In genomic region chr1:228379666-228380065, GRCh38 we compare ENCODE assay signal across 15 cellular contexts. TPM values are rescaled to one million over a fixed set of nuclear protein-coding genes. Genes with fewer than 3 reads are reported as not detected.
DNase-seq lines count a peak whose midpoint lies in the region; TF ChIP-seq lines count a peak whose summit lies in the region.
"Had no signal": no experiment of that assay in that cellular context is flagged by ENCODE, and none has a peak within 500 bp of the region (broad histone marks: within the 10 kb centered on the region; RNA-seq: fewer than 3 reads in every experiment).

No MANE protein-coding gene starts in this region.

- TF ChIP-seq CTCF in CD14-positive monocyte (IDR thresholded peaks at IDR 0.05), result no peak
- TF ChIP-seq CTCF in foreskin fibroblast (IDR thresholded peaks at IDR 0.05; ENCODE audit: low read depth, low read length), result no peak

- H3K4me2 ChIP-seq in trophoblast cell (ENCODE audit: low read length), result peak overlapping the region; percentile 93

- H4K8ac ChIP-seq in trophoblast cell (ENCODE audit: low read depth, low read length), result no peak overlapping the region

- H3K14ac ChIP-seq in trophoblast cell (ENCODE audit: low read length), result no peak overlapping the region

- no peak overlapping the region for H2BK5ac ChIP-seq in trophoblast cell (ENCODE audit: low read depth, low read length, poor library complexity)

- H3K18ac ChIP-seq in trophoblast cell (ENCODE audit: low read length), result no peak overlapping the region

- H2BK12ac ChIP-seq in trophoblast cell (ENCODE audit: low read length), result no peak overlapping the region

- WGBS in HUES64, result 85% methylated on average over 8 of the region's 8 CpGs
- WGBS in trophoblast cell (ENCODE audit: extremely low coverage, insufficient coverage, insufficient read length), result no CpG with 5 or more reads among the region's 8 CpGs

- H2AK5ac ChIP-seq in trophoblast cell (ENCODE audit: low read length), result no peak overlapping the region

- H3K27me3 ChIP-seq in HUES64 (ENCODE audit: insufficient read depth, low read length), result peaks cover 37% of the 10 kb centered on the region
- no peaks in the 10 kb centered on the region for H3K27me3 ChIP-seq in trophoblast cell (ENCODE audit: insufficient read depth, low read length)
- H3K27me3 ChIP-seq: adrenal gland, colonic mucosa had no signal

- no peak overlapping the region for H2BK120ac ChIP-seq in trophoblast cell (ENCODE audit: insufficient read depth, low read length, poor library complexity)

- H3K79me1 ChIP-seq in trophoblast cell (ENCODE audit: low read length), result peaks cover 2% of the 10 kb centered on the region

- H3K27ac Mint-ChIP-seq in CD14-positive monocyte, result no peak overlapping the region
- H3K27ac Mint-ChIP-seq: CD4-positive, alpha-beta T cell had no signal

- no peak overlapping the region for H4K12ac ChIP-seq in trophoblast cell (ENCODE audit: low read depth, low read length)

- intact Hi-C loops in CD14-positive monocyte (cut with micrococcal nuclease), result no loop called here

- H3K4me3 Mint-ChIP-seq in CD14-positive monocyte, result peak overlapping the region in 1 of 2 donors; percentile 85

- H3K36me3 ChIP-seq in HUES64 (ENCODE audit: insufficient read depth, low read length) (no peaks in the 10 kb centered on the region), trophoblast cell (ENCODE audit: control insufficient read depth in 1 of 2, insufficient read depth in 2 of 2, low read length in 2 of 2) (no peaks in the 10 kb centered on the region)
- H3K36me3 ChIP-seq: adrenal gland, colonic mucosa, esophagus squamous epithelium had no signal

- no peak overlapping the region for H3K4ac ChIP-seq in trophoblast cell (ENCODE audit: low read depth, low read length)

- H3K36me3 Mint-ChIP-seq in CD14-positive monocyte, result no peaks in the 10 kb centered on the region

- peaks cover 7% of the 10 kb centered on the region for H3K4me1 Mint-ChIP-seq in CD14-positive monocyte

- DNase-seq in CD14-positive monocyte (ENCODE audit: low spot score), result peak; percentile 30
- no peak for DNase-seq in foreskin fibroblast
- DNase-seq in trophoblast cell, result no peak
- DNase-seq in stimulated activated naive CD4-positive, alpha-beta T cell treated with Interleukin-2 at 50 U/mL for 16 hours (lab: John Stamatoyannopoulos, UW), result no peak
- no peak for DNase-seq in COLO829 (ENCODE audit: low spot score)
- DNase-seq in occipital lobe (lab: John Stamatoyannopoulos, UW), result no peak
- DNase-seq: esophagus squamous epithelium, GOT3, NCI-H2029 treated with DMSO at 0.1 percent for 48 hours, NCI-H774 had no signal

- H3K4me3 ChIP-seq in HUES64 (ENCODE audit: low read length) (peak overlapping the region; percentile 70; the same call in 1 of the 2 replicates), foreskin fibroblast (ENCODE audit: low read depth in 1 of 2, low read length in 2 of 2) (peak overlapping the region; percentile 63 to 67), trophoblast cell (ENCODE audit: low read depth, low read length) (no peak overlapping the region)

- peaks cover 0 to 3% (median 0%) of the 10 kb centered on the region in 7 donors for H3K9me3 Mint-ChIP-seq in CD14-positive monocyte
- H3K9me3 Mint-ChIP-seq: CD4-positive, alpha-beta T cell had no signal

- no peak overlapping the region for H4K91ac ChIP-seq in trophoblast cell (ENCODE audit: low read depth, low read length)

- H3K23ac ChIP-seq in trophoblast cell (ENCODE audit: low read length), result no peak overlapping the region

- H3K4me1 ChIP-seq in HUES64 (ENCODE audit: insufficient read depth, low read length) (no peaks in the 10 kb centered on the region), trophoblast cell (ENCODE audit: control insufficient read depth in 1 of 2, insufficient read depth in 2 of 2, low read length in 2 of 2) (peaks cover 2 to 10% of the 10 kb centered on the region in 2 experiments)

- peaks cover 29 to 39% (median 33%) of the 10 kb centered on the region in 3 donors for H3K27me3 Mint-ChIP-seq in CD14-positive monocyte (ENCODE audit: low read depth in 3 of 3)
- H3K27me3 Mint-ChIP-seq: CD4-positive, alpha-beta T cell had no signal

- H2AFZ ChIP-seq in trophoblast cell (ENCODE audit: insufficient read depth, low read length, poor library complexity), result no peak overlapping the region

- no peak overlapping the region for H3K27ac ChIP-seq in HUES64 (ENCODE audit: low read depth, low read length)
- H3K27ac ChIP-seq in trophoblast cell (ENCODE audit: low read depth, low read length), result no peak overlapping the region
- H3K27ac ChIP-seq: colonic mucosa had no signal

- no peak overlapping the region for H3K9ac ChIP-seq in HUES64 (ENCODE audit: low read depth, low read length)
- H3K9ac ChIP-seq in trophoblast cell (ENCODE audit: low read length), result no peak overlapping the region

- no peaks in the 10 kb centered on the region for H3K9me3 ChIP-seq in HUES64 (ENCODE audit: insufficient read depth, low read depth, low read length)
- H3K9me3 ChIP-seq in trophoblast cell (ENCODE audit: insufficient read depth, low read depth, low read length), result peaks cover 2% of the 10 kb centered on the region
- H3K9me3 ChIP-seq: adrenal gland, colonic mucosa, esophagus squamous epithelium had no signal

- H3K79me2 ChIP-seq in trophoblast cell (ENCODE audit: control insufficient read depth, insufficient read depth, low read length, poor library complexity), result no peaks in the 10 kb centered on the region

RNA-seq across cellular contexts. Expression of gene TRIM11, which starts 27.0 kb away (rescaled TPM):
- 1 to 10 TPM; 9.1 to 9.4 TPM for polyA plus RNA-seq in CD14-positive monocyte
- 19.2 TPM for polyA plus RNA-seq in HUES64 (2013, experiment 1 of 2)
- 17.4 TPM for polyA plus RNA-seq in HUES64 (2013, experiment 2 of 2)
- 31.1 and 32.5 TPM in 2 replicates for polyA plus RNA-seq in trophoblast cell (2013)
- 10.9 TPM for total RNA-seq in occipital lobe

RNA-seq across cellular contexts. Expression of gene TRIM17, which starts 37.0 kb away (rescaled TPM):
- not detected for polyA plus RNA-seq in CD14-positive monocyte
- polyA plus RNA-seq in HUES64 (2013, experiment 1 of 2), result 1.7 TPM
- polyA plus RNA-seq in HUES64 (2013, experiment 2 of 2), result 2.1 TPM
- 10.5 and 10.6 TPM in 2 replicates for polyA plus RNA-seq in trophoblast cell (2013)
- 0.78 TPM for total RNA-seq in occipital lobe
- total RNA-seq: G401 had no signal
